1 cellular context compared by ENCODE assay signal in the genomic region with DNA sequence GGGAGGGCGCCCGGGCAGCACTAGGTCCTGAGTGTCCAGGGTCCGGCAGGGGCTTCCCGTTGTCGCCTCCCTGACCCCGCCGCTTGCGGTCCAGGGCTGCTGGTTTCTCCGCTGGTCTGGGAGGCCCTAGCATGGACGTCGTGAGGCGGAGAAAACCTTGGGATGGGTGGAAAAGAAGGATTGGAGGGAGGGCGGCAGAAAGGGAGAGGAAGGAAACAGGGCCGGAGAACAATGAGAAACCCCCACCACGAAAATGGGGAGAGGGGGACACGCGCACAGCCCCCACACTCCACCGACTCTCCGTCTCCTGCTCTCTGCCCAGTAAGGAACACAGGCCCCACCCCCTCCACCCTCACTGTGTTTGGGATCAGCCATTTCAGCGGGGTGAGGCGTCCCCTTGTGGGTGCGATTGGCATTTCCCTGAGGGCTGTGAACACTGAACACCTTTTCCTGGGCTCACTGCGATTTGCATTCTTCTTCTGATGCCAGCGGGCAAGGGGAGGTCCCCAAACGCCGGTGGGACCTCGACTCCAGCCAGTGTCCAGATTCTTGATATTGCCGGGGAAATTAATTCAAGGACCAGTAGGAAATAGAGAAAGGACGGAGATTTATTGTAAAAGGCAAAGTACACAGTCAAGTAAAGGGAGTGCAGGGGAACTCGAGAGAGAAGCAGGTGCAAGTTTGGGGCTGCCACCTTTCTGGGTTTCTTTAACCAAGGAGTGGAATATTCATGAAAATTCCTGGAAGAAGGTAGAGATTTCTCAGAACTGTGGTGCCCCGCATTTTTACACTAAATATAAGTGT.
A peak's percentile ranks its signal among the peaks of the same experiment; 100 is the strongest.
TF ChIP-seq lines count a peak whose summit lies in the region.

No MANE protein-coding gene starts in this region.

TF ChIP-seq in GM12878, 131 proteins besides CTCF, POLR2A, EP300 and RAD21:
- TF ChIP-seq YY1 (IDR thresholded peaks at IDR 0.05; ENCODE audit: low read depth, low read length) (peak; percentile 66), NFIC (IDR thresholded peaks at IDR 0.05; ENCODE audit: low read depth, low read length) (no peak), SMC3 (IDR thresholded peaks at IDR 0.05; ENCODE audit: borderline replicate concordance, low read length) (peak; percentile 60; the same call in 1 of the 2 replicates)
